In genomic region chr11:20112291-20113146, GRCh38 we compare ENCODE assay signal across 1 cellular context.
TF ChIP-seq lines count a peak whose summit lies in the region.

No MANE protein-coding gene starts in this region.

TF ChIP-seq in GM23338, 12 proteins besides CTCF, POLR2A, EP300 and RAD21 (continued from another document):
- TF ChIP-seq ZNF462 (CRISPR knock-in tag; IDR thresholded peaks at IDR 0.05) = no peak
- no peak for TF ChIP-seq JUNB (IDR thresholded peaks at IDR 0.05; ENCODE audit: unreplicated experiment)
- TF ChIP-seq POLR2AphosphoS5 (IDR thresholded peaks at IDR 0.05; ENCODE audit: low read depth) = no peak
- no peak for TF ChIP-seq ZNF331 (CRISPR knock-in tag; IDR thresholded peaks at IDR 0.05; ENCODE audit: low read depth)
- TF ChIP-seq NANOG (IDR thresholded peaks at IDR 0.05; ENCODE audit: borderline replicate concordance) = no peak
